In the genomic region with DNA sequence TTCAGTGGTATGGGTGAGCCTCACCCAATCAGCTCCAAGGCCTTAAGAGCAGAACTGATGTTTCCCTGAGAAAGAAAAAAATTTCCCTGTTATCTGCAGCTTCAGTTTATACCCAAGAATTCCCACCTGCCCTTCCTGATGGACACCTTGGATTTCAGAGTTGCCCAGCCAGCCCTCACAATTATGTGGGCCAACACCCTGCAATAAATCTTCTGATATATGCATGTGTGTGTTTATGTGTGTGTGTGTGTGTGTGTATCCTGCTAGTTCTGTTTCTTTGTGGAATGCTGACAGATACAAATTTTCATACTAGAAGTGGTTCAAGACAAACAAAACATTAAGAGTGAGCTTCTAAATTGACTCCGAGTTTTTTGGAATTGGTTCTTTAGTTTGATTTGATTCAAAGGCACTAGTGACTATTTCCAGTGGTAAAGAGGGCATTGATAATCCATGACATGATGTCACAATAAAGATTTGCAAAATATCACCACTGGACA, we compare ENCODE assay signal across 28 cellular contexts.
"Had no signal": no experiment of that assay in that cellular context is flagged by ENCODE, and none has a peak within 500 bp of the region (broad histone marks: within the 10 kb centered on the region; RNA-seq: fewer than 3 reads in every experiment).

No MANE protein-coding gene starts in this region.

- H3K36me3 ChIP-seq: neural progenitor cell, ovary, spleen, suprapubic skin, tibial artery, transverse colon, upper lobe of right lung, uterus had no signal

- H3K27me3 ChIP-seq: neural progenitor cell, ovary, spleen, suprapubic skin, testis, tibial artery, transverse colon, upper lobe of right lung, uterus had no signal

- H2AFZ ChIP-seq: neural progenitor cell, parathyroid adenoma had no signal

- ATAC-seq: natural killer cell; psoas muscle; right cardiac atrium; sciatic nerve; stimulated activated memory B cell treated with anti-CD40 and anti-IgM and Interleukin-4, amounts not matched to agents 10 μg/mL and 1 μg/mL and 100 μg/mL, for 72 hours; stimulated activated naive CD8-positive, alpha-beta T cell treated with anti-CD3 and anti-CD28 coated beads, Interleukin-15, amount 100 ng/mL, for 72 hours; stimulated activated naive CD8-positive, alpha-beta T cell treated with anti-CD3 and anti-CD28 coated beads, Interleukin-15, Interleukin-2, amounts not matched to agents 100 U/mL and 50 U/mL, for 24 hours; upper lobe of right lung had no signal

- H3K9ac ChIP-seq: neural progenitor cell, parathyroid adenoma had no signal

- H3K4me2 ChIP-seq: neural progenitor cell, smooth muscle cell had no signal

- H3K4me1 ChIP-seq: neural progenitor cell, parathyroid adenoma, psoas muscle, spleen, testis, transverse colon, upper lobe of right lung, uterus had no signal

- H3K9me3 ChIP-seq: ovary, psoas muscle, spleen, suprapubic skin, testis, tibial artery, transverse colon, upper lobe of right lung, uterus had no signal

- DNase-seq: natural killer cell; occipital lobe; ovary; posterior cingulate gyrus; psoas muscle; right cardiac atrium; spleen; stimulated activated CD4-positive, alpha-beta T cell treated with anti-CD3 and anti-CD28 coated beads, Interleukin-12 subunit alpha, Interleukin-12 subunit beta, amount 100 ng/mL, for 4 hours; stimulated activated CD4-positive, alpha-beta T cell treated with anti-CD3 and anti-CD28 coated beads, Interleukin-1b, Interleukin-23, amount 100 ng/mL, for 48 hours; stimulated activated CD4-positive, alpha-beta T cell treated with anti-CD3 and anti-CD28 coated beads, Interleukin-4, amount 100 ng/mL, for 1 hour; stimulated activated CD4-positive, alpha-beta T cell treated with anti-CD3 and anti-CD28 coated beads, Interleukin-4, amount 100 ng/mL, for 4 hours; stimulated activated CD8-positive, alpha-beta memory T cell treated with anti-CD3 and anti-CD28 coated beads, Interleukin-4, amount 100 ng/mL, for 48 hours; stimulated activated naive CD4-positive, alpha-beta T cell; stimulated activated naive CD8-positive, alpha-beta T cell treated with anti-CD3 and anti-CD28 coated beads, Interleukin-15, amount 100 ng/mL, for 72 hours; stimulated activated naive CD8-positive, alpha-beta T cell treated with anti-CD3 and anti-CD28 coated beads, Interleukin-15, Interleukin-2, amounts not matched to agents 100 U/mL and 50 U/mL, for 24 hours; substantia nigra; testis; tibial artery; transverse colon; upper lobe of right lung; uterus had no signal

- H3K79me2 ChIP-seq: parathyroid adenoma had no signal

- H3K4me3 ChIP-seq: neural progenitor cell, ovary, psoas muscle, skin epidermis, smooth muscle cell, spleen, suprapubic skin, testis, tibial artery, transverse colon, upper lobe of right lung, uterus had no signal

- H3K27ac ChIP-seq: neural progenitor cell, ovary, parathyroid adenoma, psoas muscle, skin epidermis, spleen, suprapubic skin, testis, tibial artery, transverse colon, upper lobe of right lung, uterus had no signal
